8 cellular contexts compared by ENCODE assay signal in genomic region chr16:31354394-31355291, GRCh38. TPM values are rescaled to one million over a fixed set of nuclear protein-coding genes. Genes with fewer than 3 reads are reported as not detected.
DNase-seq lines count a peak whose midpoint lies in the region; ATAC-seq and TF ChIP-seq lines count a peak whose summit lies in the region.

ITGAX (plus strand) TSS chr16:31355176; CDS start chr16:31355255, 79 bp downstream.

- peaks cover 24% of the 10 kb centered on the region for H3K27me3 Mint-ChIP-seq in type B pancreatic cell

- no peaks in the 10 kb centered on the region for H3K4me1 Mint-ChIP-seq in type B pancreatic cell (ENCODE audit: unreplicated experiment)

- no peak within 1 kb of the TSS for H3K4me3 Mint-ChIP-seq in type B pancreatic cell

- H3K27ac Mint-ChIP-seq in type B pancreatic cell = no peak within 1 kb of the TSS

- no peaks in the 10 kb centered on the region for H3K9me3 Mint-ChIP-seq in type B pancreatic cell

- H3K36me3 Mint-ChIP-seq in type B pancreatic cell = no peaks in the 10 kb centered on the region

- DNase-seq in Daoy (ENCODE audit: low read depth) (peak; percentile 80), M059J (ENCODE audit: low read depth) (peak; percentile 71), activated T-cell treated with anti-CD3 and anti-CD28 coated beads for 24 hours (ENCODE audit: low read depth) (peak; percentile 48), cardiac septum (ENCODE audit: low spot score) (peak; percentile 94), hepatic stellate cell (ENCODE audit: low spot score) (no peak), type B pancreatic cell (ENCODE audit: extremely low spot score, unreplicated experiment) (no peak)
- peak; percentile 9 to 21 for DNase-seq in stimulated activated CD4-positive, alpha-beta T cell treated with anti-CD3 and anti-CD28 coated beads, Interleukin-1b, Interleukin-23, amount 100 ng/mL, for 4 hours (ENCODE audit: low read depth in 2 of 2)

- ATAC-seq in GM21723 (IDR thresholded peaks at IDR 0.05; ENCODE audit: unreplicated experiment) = peak; percentile 74

- intact Hi-C loops in cardiac septum (cut with DNase I) = no loop called here

- no peak for TF ChIP-seq CTCF in type B pancreatic cell (conservative IDR thresholded peaks at IDR 0.05)

RNA-seq across cellular contexts. Expression of gene ITGAX, which starts in this region (rescaled TPM):
- 0.42 and 1.5 TPM in 2 replicates for total RNA-seq in Daoy (2014; rRNA removed; shearing (Covaris generic))
- total RNA-seq in M059J (2014; rRNA removed; shearing (Covaris generic)) = 1.1 and 2.8 TPM in 2 replicates
- total RNA-seq in cardiac septum = 5.9 TPM
- not detected in 2 replicates for total RNA-seq in type B pancreatic cell (ENCODE audit: low replicate concordance)

Comparison
In these comparisons a context has a peak if more than half of its experiments do, and no peak if none do; other contexts are left out.
1. DNase-seq: peak in Daoy (single experiment), M059J (single experiment), activated T-cell treated with anti-CD3 and anti-CD28 coated beads for 24 hours (single experiment), cardiac septum (single experiment) and stimulated activated CD4-positive, alpha-beta T cell treated with anti-CD3 and anti-CD28 coated beads, Interleukin-1b, Interleukin-23, amount 100 ng/mL, for 4 hours (2 of 2); none in hepatic stellate cell (single experiment) and type B pancreatic cell (single experiment).